13 cellular contexts compared by ENCODE assay signal in the genomic region with DNA sequence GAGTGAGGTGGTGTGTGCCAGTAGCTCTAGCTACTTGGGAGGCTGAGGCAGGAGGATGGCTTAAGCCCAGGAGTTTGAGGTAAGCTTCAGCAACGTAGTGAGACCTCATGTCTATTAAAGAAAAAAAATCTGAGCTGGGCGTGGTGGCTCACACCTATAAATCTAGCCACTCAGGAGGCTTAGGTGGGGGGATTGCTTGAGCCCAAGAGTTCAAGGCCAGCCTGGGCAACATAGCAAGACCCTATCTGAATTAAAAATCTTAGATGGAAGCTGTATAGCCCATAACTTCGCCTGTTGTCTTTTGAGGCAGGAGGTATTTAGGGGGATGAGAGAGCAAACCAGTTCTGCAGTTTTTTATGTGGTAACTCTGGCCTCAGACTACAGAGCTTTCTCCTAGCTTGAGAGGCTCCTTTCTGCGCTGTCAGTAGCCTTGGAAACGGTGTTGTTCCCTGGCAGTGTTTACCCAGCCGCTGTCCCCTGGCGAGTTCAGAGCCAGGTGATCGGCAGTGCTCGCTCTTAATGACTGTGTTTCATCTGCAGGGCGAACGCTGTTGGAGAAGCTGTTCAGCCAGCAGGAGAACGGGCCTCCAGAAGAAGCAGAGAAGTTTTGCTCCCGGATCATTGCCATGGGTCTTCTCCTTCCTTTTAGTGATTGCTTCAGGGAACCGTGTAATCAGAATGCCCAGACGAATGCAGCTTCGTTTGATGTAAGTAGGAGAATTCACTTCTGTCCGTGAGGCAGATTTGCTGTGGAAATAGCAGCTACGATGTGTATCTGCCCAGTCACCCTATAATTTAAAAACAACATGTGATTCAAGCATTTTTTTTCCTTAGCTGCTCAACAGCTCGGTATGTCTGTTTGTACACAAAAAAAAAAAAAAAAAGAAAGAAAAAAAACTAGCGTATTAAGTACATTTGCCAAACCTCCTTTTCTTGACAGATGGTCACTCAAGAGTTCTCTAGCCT. TPM values are rescaled to one million over a fixed set of nuclear protein-coding genes. Genes with fewer than 3 reads are reported as not detected.
DNase-seq lines count a peak whose midpoint lies in the region; FAIRE-seq and TF ChIP-seq lines count a peak whose summit lies in the region.
"Had no signal": no experiment of that assay in that cellular context is flagged by ENCODE, and none has a peak within 500 bp of the region (broad histone marks: within the 10 kb centered on the region; RNA-seq: fewer than 3 reads in every experiment).

No MANE protein-coding gene starts in this region.

- peak; percentile 95 for DNase-seq in COR-L47 (lab: John Stamatoyannopoulos, UW)
- peak; percentile 34 to 62 for DNase-seq in NCI-H1930 (lab: John Stamatoyannopoulos, UW)
- DNase-seq in cerebellar cortex (ENCODE audit: low spot score) = peak; percentile 64
- no peak for DNase-seq in H54 (ENCODE audit: insufficient read length, low spot score)
- DNase-seq in BE2C = no peak
- DNase-seq in testis = no peak
- no peak for DNase-seq in activated naive CD4-positive, alpha-beta T cell treated with anti-CD3 and anti-CD28 coated beads, Interleukin-2, amount 50 U/mL, for 16 hours
- DNase-seq: activated naive CD8-positive, alpha-beta T cell treated with anti-CD3 and anti-CD28 coated beads, Interleukin-2, amount 10 ng/mL, durations not matched to agents 7 days and 5 days; NCI-H1694; stimulated activated CD4-positive, alpha-beta T cell treated with anti-CD3 and anti-CD28 coated beads, Interleukin-4, amount 100 ng/mL, for 24 hours had no signal

- H3K36me3 ChIP-seq in mucosa of rectum (ENCODE audit: control insufficient read depth in 2 of 2, insufficient read depth in 2 of 2, low read length in 2 of 2) (no peaks in the 10 kb centered on the region), BE2C (no peaks in the 10 kb centered on the region), testis (ENCODE audit: low read depth, missing control alignments) (no peaks in the 10 kb centered on the region)

- 54 to 70% methylated on average over 18 to 20 of the region's 20 CpGs for WGBS in testis, 2 donors

- intact Hi-C loops in testis (cut with DNase I; ENCODE audit: low total_unique reads) = no loop called here

- TF ChIP-seq POLR2A in H54 (IDR thresholded peaks at IDR 0.05; ENCODE audit: low read depth, low read length) (no peak), testis (IDR thresholded peaks at IDR 0.05) (no peak)

- H3K27ac ChIP-seq in mucosa of rectum (ENCODE audit: low read depth in 2 of 2, low read length in 2 of 2) (peak overlapping the region in 1 of 2 donors; percentile 15), testis (no peak overlapping the region)

- peaks cover 0 to 10% of the 10 kb centered on the region in 2 donors for H3K4me1 ChIP-seq in mucosa of rectum (ENCODE audit: control insufficient read depth in 2 of 2, insufficient read depth in 2 of 2, low read length in 2 of 2)
- no peaks in the 10 kb centered on the region for H3K4me1 ChIP-seq in BE2C
- no peaks in the 10 kb centered on the region for H3K4me1 ChIP-seq in testis

- H3K4me3 ChIP-seq in mucosa of rectum (ENCODE audit: low read length in 2 of 2) (peak overlapping the region; percentile 13 to 52), BE2C (ENCODE audit: low read depth, low read length) (no peak overlapping the region), testis (no peak overlapping the region)

- no peaks in the 10 kb centered on the region for H3K27me3 ChIP-seq in mucosa of rectum (ENCODE audit: control insufficient read depth in 2 of 2, insufficient read depth in 2 of 2, low read length in 2 of 2)
- H3K27me3 ChIP-seq in BE2C = no peaks in the 10 kb centered on the region
- H3K27me3 ChIP-seq in testis = no peaks in the 10 kb centered on the region

- no peaks in the 10 kb centered on the region for H3K9me3 ChIP-seq in mucosa of rectum (ENCODE audit: control insufficient read depth in 2 of 2, low read length in 2 of 2)
- no peaks in the 10 kb centered on the region for H3K9me3 ChIP-seq in BE2C
- no peaks in the 10 kb centered on the region for H3K9me3 ChIP-seq in testis

- H3K9ac ChIP-seq in mucosa of rectum (ENCODE audit: low read depth in 1 of 2, low read length in 2 of 2) = peak overlapping the region in 1 of 2 donors; percentile 26

- no peak for FAIRE-seq in H54 (lab: Jason Lieb, UNC)
- FAIRE-seq: GM12891, TTC549 had no signal

- TF ChIP-seq CTCF in BE2C (IDR thresholded peaks at IDR 0.05; ENCODE audit: low read depth, low read length) = no peak
- TF ChIP-seq CTCF in testis (IDR thresholded peaks at IDR 0.05) = no peak

RNA-seq across cellular contexts. Expression of a gene that starts 31.2 kb away (rescaled TPM):
- 1.1 TPM for polyA plus RNA-seq in BE2C (2012; ENCODE audit: insufficient read depth, insufficient read length, low read depth)
- total RNA-seq in testis = 1 to 10 TPM; 3.8 to 8.3 TPM
- 4.3 TPM for polyA plus RNA-seq in testis (ENCODE audit: insufficient read depth, low read depth, low replicate concordance)
- total RNA-seq: activated naive CD8-positive, alpha-beta T cell treated with anti-CD3 and anti-CD28 coated beads, Interleukin-2, amount 10 ng/mL, durations not matched to agents 7 days and 5 days had no signal

Comparison
In these comparisons a context has a peak if more than half of its experiments do, and no peak if none do; other contexts are left out.
1. DNase-seq: peak in COR-L47 (single experiment), NCI-H1930 (2 of 2) and cerebellar cortex (single experiment); none in H54 (single experiment), BE2C (single experiment), testis (single experiment) and activated naive CD4-positive, alpha-beta T cell treated with anti-CD3 and anti-CD28 coated beads, Interleukin-2, amount 50 U/mL, for 16 hours (single experiment).
2. H3K4me3 ChIP-seq: peak in mucosa of rectum (2 of 2); none in BE2C (single experiment) and testis (0 of 2).